In the genomic region with DNA sequence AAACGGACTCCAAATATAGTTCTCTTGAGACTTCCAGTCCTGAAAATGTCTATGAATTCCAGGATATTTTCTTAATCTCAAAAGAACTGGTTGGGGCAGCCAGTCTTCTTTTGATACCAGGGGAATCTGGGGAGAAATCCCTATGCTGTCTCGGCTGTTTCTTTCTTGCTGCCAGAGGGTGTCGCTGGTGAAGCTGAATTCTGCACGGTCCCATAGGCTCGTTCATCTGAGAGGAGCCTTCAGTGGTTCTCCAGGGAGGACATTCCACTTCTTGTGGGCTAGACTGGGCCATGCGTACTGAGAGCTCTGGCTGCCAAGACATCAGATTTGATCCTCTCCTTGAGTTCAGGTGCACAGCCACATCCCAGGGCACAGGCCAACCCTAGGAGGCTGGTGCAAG, we compare ENCODE assay signal across 9 cellular contexts.
DNase-seq lines count a peak whose midpoint lies in the region; ATAC-seq and TF ChIP-seq lines count a peak whose summit lies in the region.
"Had no signal": no experiment of that assay in that cellular context is flagged by ENCODE, and none has a peak within 500 bp of the region (broad histone marks: within the 10 kb centered on the region; RNA-seq: fewer than 3 reads in every experiment).

No MANE protein-coding gene starts in this region.

- no peaks in the 10 kb centered on the region for H3K4me1 ChIP-seq in RWPE2 (ENCODE audit: insufficient read depth, poor library complexity, severe bottlenecking)

- H3K9me3 ChIP-seq in RWPE2 (ENCODE audit: severe bottlenecking) = no peaks in the 10 kb centered on the region

- ATAC-seq in RWPE2 (ENCODE audit: low read depth) = peak; percentile 71
- peak; percentile 70 to 73 for ATAC-seq in stimulated activated naive B cell treated with anti-CD40 and anti-IgM and Interleukin-4, amounts not matched to agents 10 μg/mL and 1 μg/mL and 100 μg/mL, for 72 hours (replicated peaks)
- no peak for ATAC-seq in GM19452 (IDR thresholded peaks at IDR 0.05; ENCODE audit: unreplicated experiment)

- H3K36me3 ChIP-seq in RWPE2 (ENCODE audit: low read depth) = no peaks in the 10 kb centered on the region

- TF ChIP-seq CTCF in RWPE2 (IDR thresholded peaks at IDR 0.05; ENCODE audit: poor library complexity, severe bottlenecking) = peak; percentile 63

- peaks cover 0 to 8% of the 10 kb centered on the region in 2 donors for H3K27me3 Mint-ChIP-seq in stimulated activated naive B cell treated with anti-CD40 and anti-IgM and Interleukin-4, amounts not matched to agents 10 μg/mL and 1 μg/mL and 100 μg/mL, for 72 hours

- H3K27ac Mint-ChIP-seq in stimulated activated naive B cell treated with anti-CD40 and anti-IgM and Interleukin-4, amounts not matched to agents 10 μg/mL and 1 μg/mL and 100 μg/mL, for 72 hours = no peak overlapping the region

- no peaks in the 10 kb centered on the region for H3K27me3 ChIP-seq in RWPE2 (ENCODE audit: insufficient read depth, poor library complexity, severe bottlenecking)

- DNase-seq in NCI-H748 (lab: John Stamatoyannopoulos, UW; ENCODE audit: unreplicated experiment) (peak; percentile 40), NCI-H748 treated with DMSO at 0.1 percent for 48 hours (lab: John Stamatoyannopoulos, UW) (no peak), RWPE2 (ENCODE audit: low spot score) (no peak), head of caudate nucleus (peak in 24 of 42 donors; percentile 7 to 69 (median 28)), T1000 (lab: John Stamatoyannopoulos, UW) (no peak), NCI-H1436 (lab: John Stamatoyannopoulos, UW) (no peak)
- DNase-seq in stimulated activated naive B cell treated with anti-CD40 and anti-IgM and Interleukin-4, amounts not matched to agents 10 μg/mL and 1 μg/mL and 100 μg/mL, for 72 hours = no peak
- DNase-seq: CD4-positive, CD25-positive, alpha-beta regulatory T cell had no signal

- H3K4me3 ChIP-seq in RWPE2 (ENCODE audit: severe bottlenecking) = no peak overlapping the region

- no peaks in the 10 kb centered on the region for H3K36me3 Mint-ChIP-seq in stimulated activated naive B cell treated with anti-CD40 and anti-IgM and Interleukin-4, amounts not matched to agents 10 μg/mL and 1 μg/mL and 100 μg/mL, for 72 hours
- H3K36me3 Mint-ChIP-seq: CD4-positive, CD25-positive, alpha-beta regulatory T cell had no signal

- no peaks in the 10 kb centered on the region for H3K9me3 Mint-ChIP-seq in stimulated activated naive B cell treated with anti-CD40 and anti-IgM and Interleukin-4, amounts not matched to agents 10 μg/mL and 1 μg/mL and 100 μg/mL, for 72 hours

- intact Hi-C loops in head of caudate nucleus (cut with DNase I) = no loop called here

- H3K4me3 Mint-ChIP-seq in stimulated activated naive B cell treated with anti-CD40 and anti-IgM and Interleukin-4, amounts not matched to agents 10 μg/mL and 1 μg/mL and 100 μg/mL, for 72 hours = no peak overlapping the region
- H3K4me3 Mint-ChIP-seq: CD4-positive, CD25-positive, alpha-beta regulatory T cell had no signal

- no peaks in the 10 kb centered on the region for H3K4me1 Mint-ChIP-seq in stimulated activated naive B cell treated with anti-CD40 and anti-IgM and Interleukin-4, amounts not matched to agents 10 μg/mL and 1 μg/mL and 100 μg/mL, for 72 hours
- H3K4me1 Mint-ChIP-seq: CD4-positive, CD25-positive, alpha-beta regulatory T cell had no signal

- H3K27ac ChIP-seq in RWPE2 (ENCODE audit: poor library complexity, severe bottlenecking) = no peak overlapping the region

Comparison
In these comparisons a context has a peak if more than half of its experiments do, and no peak if none do; other contexts are left out.
1. DNase-seq: peak in NCI-H748 (single experiment) and head of caudate nucleus (24 of 42); none in NCI-H748 treated with DMSO at 0.1 percent for 48 hours (single experiment), RWPE2 (single experiment), stimulated activated naive B cell treated with anti-CD40 and anti-IgM and Interleukin-4, amounts not matched to agents 10 μg/mL and 1 μg/mL and 100 μg/mL, for 72 hours (single experiment), T1000 (single experiment) and NCI-H1436 (single experiment).